11 cellular contexts compared by ENCODE assay signal in genomic region chr11:75103380-75104026, GRCh38. TPM values are rescaled to one million over a fixed set of nuclear protein-coding genes. Genes with fewer than 3 reads are reported as not detected.
DNase-seq lines count a peak whose midpoint lies in the region; ATAC-seq and TF ChIP-seq lines count a peak whose summit lies in the region.
"Had no signal": no experiment of that assay in that cellular context is flagged by ENCODE, and none has a peak within 500 bp of the region (broad histone marks: within the 10 kb centered on the region; RNA-seq: fewer than 3 reads in every experiment).

No MANE protein-coding gene starts in this region.

- H3K27me3 Mint-ChIP-seq in activated naive CD8-positive, alpha-beta T cell treated with anti-CD3 and anti-CD28 coated beads, Interleukin-2, amount 50 U/mL, for 24 hours: peaks cover 30% of the 10 kb centered on the region
- peaks cover 35% of the 10 kb centered on the region for H3K27me3 Mint-ChIP-seq in activated naive CD8-positive, alpha-beta T cell treated with anti-CD3 and anti-CD28 coated beads for 36 hours
- peaks cover 46% of the 10 kb centered on the region for H3K27me3 Mint-ChIP-seq in stimulated activated naive CD8-positive, alpha-beta T cell treated with anti-CD3 and anti-CD28 coated beads, Interleukin-15, amount 100 ng/mL, for 72 hours

- no peaks in the 10 kb centered on the region for H3K36me3 Mint-ChIP-seq in activated naive CD8-positive, alpha-beta T cell treated with anti-CD3 and anti-CD28 coated beads, Interleukin-2, amount 50 U/mL, for 24 hours (ENCODE audit: low read depth)
- H3K36me3 Mint-ChIP-seq in activated naive CD8-positive, alpha-beta T cell treated with anti-CD3 and anti-CD28 coated beads for 36 hours: no peaks in the 10 kb centered on the region
- H3K36me3 Mint-ChIP-seq: activated naive CD8-positive, alpha-beta T cell treated with anti-CD3 and anti-CD28 coated beads, Interleukin-2, amount 10 ng/mL, durations not matched to agents 7 days and 5 days had no signal

- TF ChIP-seq CTCF in choroid plexus epithelial cell (conservative IDR thresholded peaks at IDR 0.05; ENCODE audit: low read depth, low read length): no peak

- DNase-seq in activated naive CD8-positive, alpha-beta T cell treated with anti-CD3 and anti-CD28 coated beads, Interleukin-2, amount 50 U/mL, for 24 hours: no peak
- DNase-seq in activated naive CD8-positive, alpha-beta T cell treated with anti-CD3 and anti-CD28 coated beads for 36 hours: no peak
- DNase-seq in OCI-M1 (lab: John Stamatoyannopoulos, UW): peak; percentile 96
- peak; percentile 56 for DNase-seq in choroid plexus epithelial cell (ENCODE audit: low read depth)
- no peak for DNase-seq in stimulated activated naive CD8-positive, alpha-beta T cell treated with anti-CD3 and anti-CD28 coated beads, Interleukin-15, amount 100 ng/mL, for 72 hours
- no peak for DNase-seq in Ammon's horn (ENCODE audit: low spot score)
- DNase-seq in GF-D8 (lab: John Stamatoyannopoulos, UW): no peak
- DNase-seq: activated naive CD8-positive, alpha-beta T cell treated with anti-CD3 and anti-CD28 coated beads, Interleukin-2, amount 10 ng/mL, durations not matched to agents 7 days and 5 days; NCI-H1105 had no signal

- no peak overlapping the region for H3K4me3 ChIP-seq in choroid plexus epithelial cell (ENCODE audit: low read depth, low read length)

- peaks cover 20% of the 10 kb centered on the region for H3K4me1 Mint-ChIP-seq in activated naive CD8-positive, alpha-beta T cell treated with anti-CD3 and anti-CD28 coated beads, Interleukin-2, amount 50 U/mL, for 24 hours
- peaks cover 9% of the 10 kb centered on the region for H3K4me1 Mint-ChIP-seq in activated naive CD8-positive, alpha-beta T cell treated with anti-CD3 and anti-CD28 coated beads for 36 hours
- H3K4me1 Mint-ChIP-seq in stimulated activated naive CD8-positive, alpha-beta T cell treated with anti-CD3 and anti-CD28 coated beads, Interleukin-15, amount 100 ng/mL, for 72 hours: peaks cover 26% of the 10 kb centered on the region

- ATAC-seq in activated naive CD8-positive, alpha-beta T cell treated with anti-CD3 and anti-CD28 coated beads, Interleukin-2, amount 50 U/mL, for 24 hours: peak; percentile 67
- peak; percentile 77 for ATAC-seq in stimulated activated naive CD8-positive, alpha-beta T cell treated with anti-CD3 and anti-CD28 coated beads, Interleukin-15, amount 100 ng/mL, for 72 hours
- ATAC-seq in HG02840 (IDR thresholded peaks at IDR 0.05; ENCODE audit: low FRiP score, unreplicated experiment): no peak

- H3K4me3 Mint-ChIP-seq in activated naive CD8-positive, alpha-beta T cell treated with anti-CD3 and anti-CD28 coated beads, Interleukin-2, amount 50 U/mL, for 24 hours: no peak overlapping the region
- H3K4me3 Mint-ChIP-seq in activated naive CD8-positive, alpha-beta T cell treated with anti-CD3 and anti-CD28 coated beads for 36 hours: no peak overlapping the region
- H3K4me3 Mint-ChIP-seq in stimulated activated naive CD8-positive, alpha-beta T cell treated with anti-CD3 and anti-CD28 coated beads, Interleukin-15, amount 100 ng/mL, for 72 hours: no peak overlapping the region
- H3K4me3 Mint-ChIP-seq: activated naive CD8-positive, alpha-beta T cell treated with anti-CD3 and anti-CD28 coated beads, Interleukin-2, amount 10 ng/mL, durations not matched to agents 7 days and 5 days had no signal

- H3K27ac Mint-ChIP-seq in activated naive CD8-positive, alpha-beta T cell treated with anti-CD3 and anti-CD28 coated beads, Interleukin-2, amount 50 U/mL, for 24 hours: peak overlapping the region; percentile 38
- no peak overlapping the region for H3K27ac Mint-ChIP-seq in activated naive CD8-positive, alpha-beta T cell treated with anti-CD3 and anti-CD28 coated beads for 36 hours
- peak overlapping the region in 1 of 2 donors; percentile 9 for H3K27ac Mint-ChIP-seq in stimulated activated naive CD8-positive, alpha-beta T cell treated with anti-CD3 and anti-CD28 coated beads, Interleukin-15, amount 100 ng/mL, for 72 hours
- H3K27ac Mint-ChIP-seq: activated naive CD8-positive, alpha-beta T cell treated with anti-CD3 and anti-CD28 coated beads, Interleukin-2, amount 10 ng/mL, durations not matched to agents 7 days and 5 days had no signal

- H3K9me3 Mint-ChIP-seq in activated naive CD8-positive, alpha-beta T cell treated with anti-CD3 and anti-CD28 coated beads, Interleukin-2, amount 50 U/mL, for 24 hours: no peaks in the 10 kb centered on the region
- peaks cover 4% of the 10 kb centered on the region for H3K9me3 Mint-ChIP-seq in activated naive CD8-positive, alpha-beta T cell treated with anti-CD3 and anti-CD28 coated beads for 36 hours
- H3K9me3 Mint-ChIP-seq in stimulated activated naive CD8-positive, alpha-beta T cell treated with anti-CD3 and anti-CD28 coated beads, Interleukin-15, amount 100 ng/mL, for 72 hours: no peaks in the 10 kb centered on the region

RNA-seq across cellular contexts. Expression of gene OR2AT4, which starts 6.8 kb away (rescaled TPM):
- total RNA-seq in activated naive CD8-positive, alpha-beta T cell treated with anti-CD3 and anti-CD28 coated beads for 36 hours: not detected
- total RNA-seq: activated naive CD8-positive, alpha-beta T cell treated with anti-CD3 and anti-CD28 coated beads, Interleukin-2, amount 10 ng/mL, durations not matched to agents 7 days and 5 days; osteocyte had no signal

RNA-seq across cellular contexts. Expression of gene SLCO2B1, which starts 47.4 kb away (rescaled TPM):
- total RNA-seq in activated naive CD8-positive, alpha-beta T cell treated with anti-CD3 and anti-CD28 coated beads for 36 hours: not detected

Comparison
In these comparisons a context has a peak if more than half of its experiments do, and no peak if none do; other contexts are left out.
1. DNase-seq: peak in OCI-M1 (single experiment) and choroid plexus epithelial cell (single experiment); none in activated naive CD8-positive, alpha-beta T cell treated with anti-CD3 and anti-CD28 coated beads, Interleukin-2, amount 50 U/mL, for 24 hours (single experiment), activated naive CD8-positive, alpha-beta T cell treated with anti-CD3 and anti-CD28 coated beads for 36 hours (single experiment), stimulated activated naive CD8-positive, alpha-beta T cell treated with anti-CD3 and anti-CD28 coated beads, Interleukin-15, amount 100 ng/mL, for 72 hours (0 of 2), Ammon's horn (single experiment) and GF-D8 (single experiment).